In the genomic region with DNA sequence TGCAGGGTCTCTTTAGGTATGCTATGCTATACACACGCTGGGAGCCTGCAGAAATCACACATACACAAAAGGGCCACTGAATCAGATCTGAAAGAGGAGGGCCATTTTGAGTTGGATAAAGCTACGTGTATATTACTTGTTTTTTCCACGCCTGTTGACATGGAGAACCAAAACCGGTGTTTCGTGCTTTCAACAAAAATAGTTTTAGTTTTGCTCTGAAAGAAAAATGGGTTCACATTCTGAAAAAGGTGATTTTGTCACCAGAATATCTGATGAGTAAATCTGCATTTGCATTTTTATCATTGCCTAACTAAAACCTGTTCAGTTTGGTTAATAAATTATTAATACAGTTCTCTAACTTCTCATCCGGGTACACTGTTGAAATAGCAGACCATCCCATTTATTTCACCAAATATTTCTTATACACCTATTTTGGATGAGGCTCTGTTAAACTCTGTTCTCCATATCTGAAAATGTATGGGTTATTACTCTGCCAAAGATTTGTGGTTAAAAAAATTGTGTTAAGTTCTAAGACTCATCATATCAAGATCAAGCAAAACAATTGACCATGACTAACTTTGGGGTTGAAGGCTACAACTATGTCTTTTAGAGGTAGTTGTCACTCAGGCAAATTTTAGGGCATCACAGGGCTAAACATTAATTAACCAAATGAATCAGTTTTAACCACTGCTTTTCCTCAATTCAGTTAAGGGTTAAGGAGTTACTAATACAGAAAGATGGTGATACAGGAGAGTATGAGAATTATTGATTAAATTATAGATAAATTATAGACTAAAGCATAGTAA, we compare ENCODE assay signal across 1 cellular context.
TF ChIP-seq lines count a peak whose summit lies in the region.

No MANE protein-coding gene starts in this region.

TF ChIP-seq in GM12878, 131 proteins besides CTCF, POLR2A, EP300 and RAD21 (continued from another document and continues in another):
- TF ChIP-seq, protein P1, sequence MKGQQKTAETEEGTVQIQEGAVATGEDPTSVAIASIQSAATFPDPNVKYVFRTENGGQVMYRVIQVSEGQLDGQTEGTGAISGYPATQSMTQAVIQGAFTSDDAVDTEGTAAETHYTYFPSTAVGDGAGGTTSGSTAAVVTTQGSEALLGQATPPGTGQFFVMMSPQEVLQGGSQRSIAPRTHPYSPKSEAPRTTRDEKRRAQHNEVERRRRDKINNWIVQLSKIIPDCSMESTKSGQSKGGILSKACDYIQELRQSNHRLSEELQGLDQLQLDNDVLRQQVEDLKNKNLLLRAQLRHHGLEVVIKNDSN (IDR thresholded peaks at IDR 0.05; ENCODE audit: borderline replicate concordance, extremely low read length, insufficient read depth, low read depth, low read length): no peak
- TF ChIP-seq NR2C1 (IDR thresholded peaks at IDR 0.05): no peak
- TF ChIP-seq BHLHE40 (IDR thresholded peaks at IDR 0.05; ENCODE audit: borderline replicate concordance in 1 of 2, low read depth in 2 of 2, low read length in 1 of 2): peak; percentile 1 to 40; a peak in 1 of 4 replicates
- TF ChIP-seq, protein P2, sequence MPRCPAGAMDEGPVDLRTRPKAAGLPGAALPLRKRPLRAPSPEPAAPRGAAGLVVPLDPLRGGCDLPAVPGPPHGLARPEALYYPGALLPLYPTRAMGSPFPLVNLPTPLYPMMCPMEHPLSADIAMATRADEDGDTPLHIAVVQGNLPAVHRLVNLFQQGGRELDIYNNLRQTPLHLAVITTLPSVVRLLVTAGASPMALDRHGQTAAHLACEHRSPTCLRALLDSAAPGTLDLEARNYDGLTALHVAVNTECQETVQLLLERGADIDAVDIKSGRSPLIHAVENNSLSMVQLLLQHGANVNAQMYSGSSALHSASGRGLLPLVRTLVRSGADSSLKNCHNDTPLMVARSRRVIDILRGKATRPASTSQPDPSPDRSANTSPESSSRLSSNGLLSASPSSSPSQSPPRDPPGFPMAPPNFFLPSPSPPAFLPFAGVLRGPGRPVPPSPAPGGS (IDR thresholded peaks at IDR 0.05; ENCODE audit: borderline replicate concordance, insufficient read depth, low read depth, low read length, poor library complexity, severe bottlenecking): no peak
- TF ChIP-seq, protein P3, sequence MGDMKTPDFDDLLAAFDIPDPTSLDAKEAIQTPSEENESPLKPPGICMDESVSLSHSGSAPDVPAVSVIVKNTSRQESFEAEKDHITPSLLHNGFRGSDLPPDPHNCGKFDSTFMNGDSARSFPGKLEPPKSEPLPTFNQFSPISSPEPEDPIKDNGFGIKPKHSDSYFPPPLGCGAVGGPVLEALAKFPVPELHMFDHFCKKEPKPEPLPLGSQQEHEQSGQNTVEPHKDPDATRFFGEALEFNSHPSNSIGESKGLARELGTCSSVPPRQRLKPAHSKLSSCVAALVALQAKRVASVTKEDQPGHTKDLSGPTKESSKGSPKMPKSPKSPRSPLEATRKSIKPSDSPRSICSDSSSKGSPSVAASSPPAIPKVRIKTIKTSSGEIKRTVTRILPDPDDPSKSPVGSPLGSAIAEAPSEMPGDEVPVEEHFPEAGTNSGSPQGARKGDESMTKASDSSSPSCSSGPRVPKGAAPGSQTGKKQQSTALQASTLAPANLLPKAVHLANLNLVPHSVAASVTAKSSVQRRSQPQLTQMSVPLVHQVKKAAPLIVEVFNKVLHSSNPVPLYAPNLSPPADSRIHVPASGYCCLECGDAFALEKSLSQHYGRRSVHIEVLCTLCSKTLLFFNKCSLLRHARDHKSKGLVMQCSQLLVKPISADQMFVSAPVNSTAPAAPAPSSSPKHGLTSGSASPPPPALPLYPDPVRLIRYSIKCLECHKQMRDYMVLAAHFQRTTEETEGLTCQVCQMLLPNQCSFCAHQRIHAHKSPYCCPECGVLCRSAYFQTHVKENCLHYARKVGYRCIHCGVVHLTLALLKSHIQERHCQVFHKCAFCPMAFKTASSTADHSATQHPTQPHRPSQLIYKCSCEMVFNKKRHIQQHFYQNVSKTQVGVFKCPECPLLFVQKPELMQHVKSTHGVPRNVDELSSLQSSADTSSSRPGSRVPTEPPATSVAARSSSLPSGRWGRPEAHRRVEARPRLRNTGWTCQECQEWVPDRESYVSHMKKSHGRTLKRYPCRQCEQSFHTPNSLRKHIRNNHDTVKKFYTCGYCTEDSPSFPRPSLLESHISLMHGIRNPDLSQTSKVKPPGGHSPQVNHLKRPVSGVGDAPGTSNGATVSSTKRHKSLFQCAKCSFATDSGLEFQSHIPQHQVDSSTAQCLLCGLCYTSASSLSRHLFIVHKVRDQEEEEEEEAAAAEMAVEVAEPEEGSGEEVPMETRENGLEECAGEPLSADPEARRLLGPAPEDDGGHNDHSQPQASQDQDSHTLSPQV (IDR thresholded peaks at IDR 0.05): no peak
- TF ChIP-seq SPI1 (IDR thresholded peaks at IDR 0.05; ENCODE audit: borderline replicate concordance, insufficient read depth, low read depth, low read length): no peak
- TF ChIP-seq NFYA (IDR thresholded peaks at IDR 0.05; ENCODE audit: borderline replicate concordance, low read depth, low read length): no peak
- TF ChIP-seq SREBF2 (IDR thresholded peaks at IDR 0.05; ENCODE audit: low read length): no peak
- no peak for TF ChIP-seq TBL1XR1 (IDR thresholded peaks at IDR 0.05; ENCODE audit: low read depth, low read length)
- TF ChIP-seq NBN (IDR thresholded peaks at IDR 0.05): no peak
- no peak for TF ChIP-seq MTA3 (IDR thresholded peaks at IDR 0.05; ENCODE audit: borderline replicate concordance, low read length)
- no peak for TF ChIP-seq SIX5 (IDR thresholded peaks at IDR 0.05; ENCODE audit: low read depth, low read length, severe bottlenecking)
- TF ChIP-seq, protein P4, sequence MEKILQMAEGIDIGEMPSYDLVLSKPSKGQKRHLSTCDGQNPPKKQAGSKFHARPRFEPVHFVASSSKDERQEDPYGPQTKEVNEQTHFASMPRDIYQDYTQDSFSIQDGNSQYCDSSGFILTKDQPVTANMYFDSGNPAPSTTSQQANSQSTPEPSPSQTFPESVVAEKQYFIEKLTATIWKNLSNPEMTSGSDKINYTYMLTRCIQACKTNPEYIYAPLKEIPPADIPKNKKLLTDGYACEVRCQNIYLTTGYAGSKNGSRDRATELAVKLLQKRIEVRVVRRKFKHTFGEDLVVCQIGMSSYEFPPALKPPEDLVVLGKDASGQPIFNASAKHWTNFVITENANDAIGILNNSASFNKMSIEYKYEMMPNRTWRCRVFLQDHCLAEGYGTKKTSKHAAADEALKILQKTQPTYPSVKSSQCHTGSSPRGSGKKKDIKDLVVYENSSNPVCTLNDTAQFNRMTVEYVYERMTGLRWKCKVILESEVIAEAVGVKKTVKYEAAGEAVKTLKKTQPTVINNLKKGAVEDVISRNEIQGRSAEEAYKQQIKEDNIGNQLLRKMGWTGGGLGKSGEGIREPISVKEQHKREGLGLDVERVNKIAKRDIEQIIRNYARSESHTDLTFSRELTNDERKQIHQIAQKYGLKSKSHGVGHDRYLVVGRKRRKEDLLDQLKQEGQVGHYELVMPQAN (conservative IDR thresholded peaks at IDR 0.05): no peak
- TF ChIP-seq HDAC2 (IDR thresholded peaks at IDR 0.05): no peak
- TF ChIP-seq PML (IDR thresholded peaks at IDR 0.05; ENCODE audit: low read length): no peak
- no peak for TF ChIP-seq ZNF274 (IDR thresholded peaks at IDR 0.05; ENCODE audit: insufficient read depth, insufficient read length)
- no peak for TF ChIP-seq MYC (IDR thresholded peaks at IDR 0.05; ENCODE audit: insufficient read depth, insufficient read length, insufficient replicate concordance, low read length, severe bottlenecking)
- TF ChIP-seq RUNX3 (IDR thresholded peaks at IDR 0.05; ENCODE audit: low read length): peak; percentile 71
- no peak for TF ChIP-seq ZZZ3 (IDR thresholded peaks at IDR 0.05; ENCODE audit: control insufficient read depth, insufficient read length, low read depth)
- TF ChIP-seq EZH2 (IDR thresholded peaks at IDR 0.05; ENCODE audit: borderline replicate concordance, control insufficient read depth, low read depth, low read length): no peak
- no peak for TF ChIP-seq DPF2 (IDR thresholded peaks at IDR 0.05)
- no peak for TF ChIP-seq TCF7 (IDR thresholded peaks at IDR 0.05; ENCODE audit: borderline replicate concordance)
- TF ChIP-seq PAX8 (IDR thresholded peaks at IDR 0.05): no peak
- no peak for TF ChIP-seq TCF3 (IDR thresholded peaks at IDR 0.05; ENCODE audit: borderline replicate concordance, insufficient read depth, low read depth, low read length)
- TF ChIP-seq, protein P5, sequence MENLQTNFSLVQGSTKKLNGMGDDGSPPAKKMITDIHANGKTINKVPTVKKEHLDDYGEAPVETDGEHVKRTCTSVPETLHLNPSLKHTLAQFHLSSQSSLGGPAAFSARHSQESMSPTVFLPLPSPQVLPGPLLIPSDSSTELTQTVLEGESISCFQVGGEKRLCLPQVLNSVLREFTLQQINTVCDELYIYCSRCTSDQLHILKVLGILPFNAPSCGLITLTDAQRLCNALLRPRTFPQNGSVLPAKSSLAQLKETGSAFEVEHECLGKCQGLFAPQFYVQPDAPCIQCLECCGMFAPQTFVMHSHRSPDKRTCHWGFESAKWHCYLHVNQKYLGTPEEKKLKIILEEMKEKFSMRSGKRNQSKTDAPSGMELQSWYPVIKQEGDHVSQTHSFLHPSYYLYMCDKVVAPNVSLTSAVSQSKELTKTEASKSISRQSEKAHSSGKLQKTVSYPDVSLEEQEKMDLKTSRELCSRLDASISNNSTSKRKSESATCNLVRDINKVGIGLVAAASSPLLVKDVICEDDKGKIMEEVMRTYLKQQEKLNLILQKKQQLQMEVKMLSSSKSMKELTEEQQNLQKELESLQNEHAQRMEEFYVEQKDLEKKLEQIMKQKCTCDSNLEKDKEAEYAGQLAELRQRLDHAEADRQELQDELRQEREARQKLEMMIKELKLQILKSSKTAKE (IDR thresholded peaks at IDR 0.05; ENCODE audit: low read depth, poor library complexity, severe bottlenecking): peak; percentile 27
- no peak for TF ChIP-seq SRF (IDR thresholded peaks at IDR 0.05; ENCODE audit: low read depth in 2 of 2, low read length in 2 of 2)
- no peak for TF ChIP-seq ZNF384 (IDR thresholded peaks at IDR 0.05; ENCODE audit: borderline replicate concordance, low read depth, low read length)
- TF ChIP-seq KAT2A (conservative IDR thresholded peaks at IDR 0.05; ENCODE audit: control insufficient read depth, low read depth, low read length): no peak
- TF ChIP-seq FOS (IDR thresholded peaks at IDR 0.05; ENCODE audit: borderline replicate concordance, extremely low read depth, insufficient read length): no peak
- TF ChIP-seq, protein P6, sequence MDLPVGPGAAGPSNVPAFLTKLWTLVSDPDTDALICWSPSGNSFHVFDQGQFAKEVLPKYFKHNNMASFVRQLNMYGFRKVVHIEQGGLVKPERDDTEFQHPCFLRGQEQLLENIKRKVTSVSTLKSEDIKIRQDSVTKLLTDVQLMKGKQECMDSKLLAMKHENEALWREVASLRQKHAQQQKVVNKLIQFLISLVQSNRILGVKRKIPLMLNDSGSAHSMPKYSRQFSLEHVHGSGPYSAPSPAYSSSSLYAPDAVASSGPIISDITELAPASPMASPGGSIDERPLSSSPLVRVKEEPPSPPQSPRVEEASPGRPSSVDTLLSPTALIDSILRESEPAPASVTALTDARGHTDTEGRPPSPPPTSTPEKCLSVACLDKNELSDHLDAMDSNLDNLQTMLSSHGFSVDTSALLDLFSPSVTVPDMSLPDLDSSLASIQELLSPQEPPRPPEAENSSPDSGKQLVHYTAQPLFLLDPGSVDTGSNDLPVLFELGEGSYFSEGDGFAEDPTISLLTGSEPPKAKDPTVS (IDR thresholded peaks at IDR 0.05; ENCODE audit: low read depth, low read length): no peak
- TF ChIP-seq EED (IDR thresholded peaks at IDR 0.05; ENCODE audit: low read depth): no peak
- TF ChIP-seq, protein P7, sequence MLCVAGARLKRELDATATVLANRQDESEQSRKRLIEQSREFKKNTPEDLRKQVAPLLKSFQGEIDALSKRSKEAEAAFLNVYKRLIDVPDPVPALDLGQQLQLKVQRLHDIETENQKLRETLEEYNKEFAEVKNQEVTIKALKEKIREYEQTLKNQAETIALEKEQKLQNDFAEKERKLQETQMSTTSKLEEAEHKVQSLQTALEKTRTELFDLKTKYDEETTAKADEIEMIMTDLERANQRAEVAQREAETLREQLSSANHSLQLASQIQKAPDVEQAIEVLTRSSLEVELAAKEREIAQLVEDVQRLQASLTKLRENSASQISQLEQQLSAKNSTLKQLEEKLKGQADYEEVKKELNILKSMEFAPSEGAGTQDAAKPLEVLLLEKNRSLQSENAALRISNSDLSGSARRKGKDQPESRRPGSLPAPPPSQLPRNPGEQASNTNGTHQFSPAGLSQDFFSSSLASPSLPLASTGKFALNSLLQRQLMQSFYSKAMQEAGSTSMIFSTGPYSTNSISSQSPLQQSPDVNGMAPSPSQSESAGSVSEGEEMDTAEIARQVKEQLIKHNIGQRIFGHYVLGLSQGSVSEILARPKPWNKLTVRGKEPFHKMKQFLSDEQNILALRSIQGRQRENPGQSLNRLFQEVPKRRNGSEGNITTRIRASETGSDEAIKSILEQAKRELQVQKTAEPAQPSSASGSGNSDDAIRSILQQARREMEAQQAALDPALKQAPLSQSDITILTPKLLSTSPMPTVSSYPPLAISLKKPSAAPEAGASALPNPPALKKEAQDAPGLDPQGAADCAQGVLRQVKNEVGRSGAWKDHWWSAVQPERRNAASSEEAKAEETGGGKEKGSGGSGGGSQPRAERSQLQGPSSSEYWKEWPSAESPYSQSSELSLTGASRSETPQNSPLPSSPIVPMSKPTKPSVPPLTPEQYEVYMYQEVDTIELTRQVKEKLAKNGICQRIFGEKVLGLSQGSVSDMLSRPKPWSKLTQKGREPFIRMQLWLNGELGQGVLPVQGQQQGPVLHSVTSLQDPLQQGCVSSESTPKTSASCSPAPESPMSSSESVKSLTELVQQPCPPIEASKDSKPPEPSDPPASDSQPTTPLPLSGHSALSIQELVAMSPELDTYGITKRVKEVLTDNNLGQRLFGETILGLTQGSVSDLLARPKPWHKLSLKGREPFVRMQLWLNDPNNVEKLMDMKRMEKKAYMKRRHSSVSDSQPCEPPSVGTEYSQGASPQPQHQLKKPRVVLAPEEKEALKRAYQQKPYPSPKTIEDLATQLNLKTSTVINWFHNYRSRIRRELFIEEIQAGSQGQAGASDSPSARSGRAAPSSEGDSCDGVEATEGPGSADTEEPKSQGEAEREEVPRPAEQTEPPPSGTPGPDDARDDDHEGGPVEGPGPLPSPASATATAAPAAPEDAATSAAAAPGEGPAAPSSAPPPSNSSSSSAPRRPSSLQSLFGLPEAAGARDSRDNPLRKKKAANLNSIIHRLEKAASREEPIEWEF (IDR thresholded peaks at IDR 0.05; ENCODE audit: insufficient replicate concordance, low read depth, low read length): peak; percentile 17
- TF ChIP-seq CREB1 (IDR thresholded peaks at IDR 0.05; ENCODE audit: low read depth): peak; percentile 27; the same call in 1 of the 2 replicates
- TF ChIP-seq, protein P8, sequence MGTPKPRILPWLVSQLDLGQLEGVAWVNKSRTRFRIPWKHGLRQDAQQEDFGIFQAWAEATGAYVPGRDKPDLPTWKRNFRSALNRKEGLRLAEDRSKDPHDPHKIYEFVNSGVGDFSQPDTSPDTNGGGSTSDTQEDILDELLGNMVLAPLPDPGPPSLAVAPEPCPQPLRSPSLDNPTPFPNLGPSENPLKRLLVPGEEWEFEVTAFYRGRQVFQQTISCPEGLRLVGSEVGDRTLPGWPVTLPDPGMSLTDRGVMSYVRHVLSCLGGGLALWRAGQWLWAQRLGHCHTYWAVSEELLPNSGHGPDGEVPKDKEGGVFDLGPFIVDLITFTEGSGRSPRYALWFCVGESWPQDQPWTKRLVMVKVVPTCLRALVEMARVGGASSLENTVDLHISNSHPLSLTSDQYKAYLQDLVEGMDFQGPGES (IDR thresholded peaks at IDR 0.05): no peak
- no peak for TF ChIP-seq SUPT20H (IDR thresholded peaks at IDR 0.05; ENCODE audit: borderline replicate concordance, control insufficient read depth, low read depth, low read length)
- TF ChIP-seq BCL11A (IDR thresholded peaks at IDR 0.05; ENCODE audit: low read depth, low read length): peak; percentile 37; the same call in 1 of the 2 replicates
- TF ChIP-seq RBBP5 (conservative IDR thresholded peaks at IDR 0.05): no peak
- TF ChIP-seq CHD4 (IDR thresholded peaks at IDR 0.05): no peak
- TF ChIP-seq CHD1 (IDR thresholded peaks at IDR 0.05; ENCODE audit: low read depth, low read length): 0 out of 2 replicates have a peak, but pooled peaks have one; percentile 69
- TF ChIP-seq GATAD2B (conservative IDR thresholded peaks at IDR 0.05; ENCODE audit: low read depth): no peak
